Comparison of ENCODE assay signal across 28 cellular contexts in genomic region chr11:33847251-33847650, GRCh38.
"Had no signal": no experiment of that assay in that cellular context is flagged by ENCODE, and none has a peak within 500 bp of the region (broad histone marks: within the 10 kb centered on the region; RNA-seq: fewer than 3 reads in every experiment).

No MANE protein-coding gene starts in this region.

- H3K36me3 ChIP-seq: adrenal gland, breast epithelium, cardiac muscle cell, colonic mucosa, gastroesophageal sphincter had no signal

- H3K4me3 ChIP-seq: adrenal gland, breast epithelium, cardiac muscle cell, colonic mucosa, gastroesophageal sphincter had no signal

- H3K9me3 ChIP-seq: adrenal gland, breast epithelium, colonic mucosa, gastroesophageal sphincter had no signal

- ATAC-seq: activated CD4-positive, alpha-beta T cell treated with anti-CD3 and anti-CD28 coated beads for 36 hours; activated CD8-positive, alpha-beta memory T cell treated with anti-CD3 and anti-CD28 coated beads, Interleukin-2, amount 10 ng/mL, durations not matched to agents 7 days and 5 days; activated CD8-positive, alpha-beta T cell treated with anti-CD3 and anti-CD28 coated beads, Interleukin-2, amount 10 ng/mL, durations not matched to agents 7 days and 5 days; activated naive CD8-positive, alpha-beta T cell treated with anti-CD3 and anti-CD28 coated beads, Interleukin-2, amount 50 U/mL, for 24 hours; esophagus mucosa; gastroesophageal sphincter had no signal

- H3K27ac ChIP-seq: adrenal gland, breast epithelium, cardiac muscle cell, colonic mucosa, gastroesophageal sphincter had no signal

- DNase-seq: activated CD4-positive, alpha-beta memory T cell treated with anti-CD3 and anti-CD28 coated beads for 36 hours; activated CD4-positive, alpha-beta T cell treated with anti-CD3 and anti-CD28 coated beads for 36 hours; activated CD4-positive, alpha-beta T cell treated with anti-CD3 and anti-CD28 coated beads, Interleukin-2, amount 10 ng/mL, durations not matched to agents 24 days and 14 days; activated CD4-positive, CD25-positive, alpha-beta regulatory T cell; activated CD4-positive, CD25-positive, alpha-beta regulatory T cell treated with anti-CD3 and anti-CD28 coated beads, Interleukin-2, amount 50 U/mL, for 72 hours; activated CD8-positive, alpha-beta memory T cell treated with anti-CD3 and anti-CD28 coated beads, Interleukin-2, amount 10 ng/mL, durations not matched to agents 7 days and 5 days; activated CD8-positive, alpha-beta memory T cell treated with anti-CD3 and anti-CD28 coated beads, Interleukin-2, amount 50 U/mL, for 4 hours; activated CD8-positive, alpha-beta T cell treated with anti-CD3 and anti-CD28 coated beads, Interleukin-2, amount 10 ng/mL, durations not matched to agents 7 days and 5 days; activated effector memory CD4-positive, alpha-beta T cell treated with anti-CD3 and anti-CD28 coated beads, Interleukin-2, amount 50 U/mL, for 16 hours; activated naive CD4-positive, alpha-beta T cell treated with anti-CD3 and anti-CD28 coated beads for 36 hours; activated naive CD8-positive, alpha-beta T cell treated with anti-CD3 and anti-CD28 coated beads for 36 hours; activated naive CD8-positive, alpha-beta T cell treated with anti-CD3 and anti-CD28 coated beads, Interleukin-2, amount 50 U/mL, for 24 hours; activated T-cell treated with anti-CD3 and anti-CD28 coated beads, Interleukin-2, amount 50 U/mL, for 1 hour; activated T-cell treated with anti-CD3 and anti-CD28 coated beads, Interleukin-2, amount 50 U/mL, for 48 hours; adrenal gland; amygdala; aorta; central memory CD4-positive, alpha-beta T cell; cerebellar nuclear complex; colonic mucosa; effector CD8-positive, alpha-beta T cell; foreskin melanocyte; head of caudate nucleus; T-helper 2 cell had no signal
